ENCODE assay signal across 25 cellular contexts in genomic region chr13:67118277-67118676, GRCh38.
"Had no signal": no experiment of that assay in that cellular context is flagged by ENCODE, and none has a peak within 500 bp of the region (broad histone marks: within the 10 kb centered on the region; RNA-seq: fewer than 3 reads in every experiment).

No MANE protein-coding gene starts in this region.

- H3K36me3 Mint-ChIP-seq: immature natural killer cell; memory B cell; mesothelial cell of epicardium; natural killer cell; stimulated activated memory B cell treated with anti-CD40 and anti-IgM and Interleukin-4, amounts not matched to agents 10 μg/mL and 1 μg/mL and 100 μg/mL, for 72 hours had no signal

- H3K27me3 Mint-ChIP-seq: dendritic cell treated with granulocyte-macrophage colony-stimulating factor and Interleukin-4, amounts not matched to agents 40 ng/mL and 50 ng/mL, for 4 days; memory B cell; stimulated activated memory B cell treated with anti-CD40 and anti-IgM and Interleukin-4, amounts not matched to agents 10 μg/mL and 1 μg/mL and 100 μg/mL, for 72 hours; stimulated activated naive CD8-positive, alpha-beta T cell treated with anti-CD3 and anti-CD28 coated beads, Interleukin-15, Interleukin-2, amounts not matched to agents 100 ng/mL and 50 ng/mL, for 24 hours had no signal

- ATAC-seq: left cardiac atrium; lower lobe of right lung; natural killer cell; psoas muscle; right lobe of liver; stimulated activated memory B cell treated with anti-CD40 and anti-IgM and Interleukin-4, amounts not matched to agents 10 μg/mL and 1 μg/mL and 100 μg/mL, for 72 hours; upper lobe of right lung had no signal

- H3K9me3 ChIP-seq: esophagus squamous epithelium, left ventricle myocardium inferior, lower lobe of right lung, psoas muscle, right lobe of liver, spleen, testis, tibial nerve, upper lobe of right lung, vagina had no signal

- H3K9me3 Mint-ChIP-seq: dendritic cell treated with granulocyte-macrophage colony-stimulating factor and Interleukin-4, amounts not matched to agents 40 ng/mL and 50 ng/mL, for 4 days; memory B cell; mesothelial cell of epicardium; natural killer cell; stimulated activated memory B cell treated with anti-CD40 and anti-IgM and Interleukin-4, amounts not matched to agents 10 μg/mL and 1 μg/mL and 100 μg/mL, for 72 hours; stimulated activated naive CD8-positive, alpha-beta T cell treated with anti-CD3 and anti-CD28 coated beads, Interleukin-15, Interleukin-2, amounts not matched to agents 100 ng/mL and 50 ng/mL, for 24 hours had no signal

- H3K4me3 Mint-ChIP-seq: dendritic cell treated with granulocyte-macrophage colony-stimulating factor and Interleukin-4, amounts not matched to agents 40 ng/mL and 50 ng/mL, for 4 days; immature natural killer cell; memory B cell; mesothelial cell of epicardium; natural killer cell; stimulated activated memory B cell treated with anti-CD40 and anti-IgM and Interleukin-4, amounts not matched to agents 10 μg/mL and 1 μg/mL and 100 μg/mL, for 72 hours; stimulated activated naive CD8-positive, alpha-beta T cell treated with anti-CD3 and anti-CD28 coated beads, Interleukin-15, Interleukin-2, amounts not matched to agents 100 ng/mL and 50 ng/mL, for 24 hours had no signal

- H3K4me1 Mint-ChIP-seq: immature natural killer cell; memory B cell; natural killer cell; stimulated activated memory B cell treated with anti-CD40 and anti-IgM and Interleukin-4, amounts not matched to agents 10 μg/mL and 1 μg/mL and 100 μg/mL, for 72 hours had no signal

- FAIRE-seq: keratinocyte had no signal

- H3K4me3 ChIP-seq: esophagus squamous epithelium, left ventricle myocardium inferior, lower lobe of right lung, psoas muscle, right lobe of liver, spleen, testis, tibial nerve, upper lobe of right lung, vagina had no signal

- DNase-seq: esophagus squamous epithelium; foreskin fibroblast; immature natural killer cell; left cardiac atrium; left ventricle myocardium inferior; lower lobe of right lung; natural killer cell; occipital lobe; psoas muscle; retina; right lobe of liver; spleen; stimulated activated CD4-positive, alpha-beta T cell treated with anti-CD3 and anti-CD28 coated beads, Interleukin-15, amount 100 ng/mL, for 24 hours; stimulated activated CD4-positive, alpha-beta T cell treated with anti-CD3 and anti-CD28 coated beads, Interleukin-1b, Interleukin-23, amount 100 ng/mL, for 48 hours; stimulated activated CD4-positive, alpha-beta T cell treated with anti-CD3 and anti-CD28 coated beads, Interleukin-4, amount 100 ng/mL, for 24 hours; testis; upper lobe of right lung had no signal

- H3K36me3 ChIP-seq: esophagus squamous epithelium, left ventricle myocardium inferior, lower lobe of right lung, right lobe of liver, spleen, tibial nerve, upper lobe of right lung, vagina had no signal

- H3K27ac Mint-ChIP-seq: dendritic cell treated with granulocyte-macrophage colony-stimulating factor and Interleukin-4, amounts not matched to agents 40 ng/mL and 50 ng/mL, for 4 days; immature natural killer cell; memory B cell; mesothelial cell of epicardium; natural killer cell; stimulated activated memory B cell treated with anti-CD40 and anti-IgM and Interleukin-4, amounts not matched to agents 10 μg/mL and 1 μg/mL and 100 μg/mL, for 72 hours; stimulated activated naive CD8-positive, alpha-beta T cell treated with anti-CD3 and anti-CD28 coated beads, Interleukin-15, Interleukin-2, amounts not matched to agents 100 ng/mL and 50 ng/mL, for 24 hours had no signal

- H3K4me1 ChIP-seq: left ventricle myocardium inferior, lower lobe of right lung, psoas muscle, spleen, testis, upper lobe of right lung, vagina had no signal

- H3K27me3 ChIP-seq: esophagus squamous epithelium, right lobe of liver, spleen, testis, tibial nerve, upper lobe of right lung, vagina had no signal

- H3K27ac ChIP-seq: esophagus squamous epithelium, left ventricle myocardium inferior, lower lobe of right lung, psoas muscle, right lobe of liver, spleen, testis, upper lobe of right lung, vagina had no signal
